8 cellular contexts compared by ENCODE assay signal in genomic region chr4:152102184-152103000, GRCh38.
DNase-seq lines count a peak whose midpoint lies in the region; ATAC-seq and TF ChIP-seq lines count a peak whose summit lies in the region.
"Had no signal": no experiment of that assay in that cellular context is flagged by ENCODE, and none has a peak within 500 bp of the region (broad histone marks: within the 10 kb centered on the region; RNA-seq: fewer than 3 reads in every experiment).

No MANE protein-coding gene starts in this region.

- H3K79me2 ChIP-seq in PC-3 (ENCODE audit: low read length) = no peaks in the 10 kb centered on the region

- H3K27ac ChIP-seq in PC-3 (ENCODE audit: low read length) = peak overlapping the region; percentile 87
- H3K27ac ChIP-seq in coronary artery = peak overlapping the region in 1 of 2 donors; percentile 6

- DNase-seq in EH (ENCODE audit: low read depth) (peak; percentile 62), PC-3 (peak; percentile 86), coronary artery (ENCODE audit: low spot score) (peak; percentile 36), non-pigmented ciliary epithelial cell (ENCODE audit: low read depth) (peak; percentile 23), MG63 (no peak), NCI-H1436 treated with DMSO at 0.1 percent for 48 hours (lab: John Stamatoyannopoulos, UW) (no peak)
- DNase-seq: NCI-H2171 had no signal

- peak overlapping the region; percentile 60 for H3K9ac ChIP-seq in PC-3 (ENCODE audit: low read length)

- no peak overlapping the region for H2AFZ ChIP-seq in PC-3 (ENCODE audit: low read length)

- peaks cover 10% of the 10 kb centered on the region for H3F3A ChIP-seq in PC-3 (ENCODE audit: low read length, unreplicated experiment)

- H3K36me3 ChIP-seq in PC-3 (ENCODE audit: low read depth, low read length) = no peaks in the 10 kb centered on the region
- no peaks in the 10 kb centered on the region for H3K36me3 ChIP-seq in MG63

- peaks cover 57% of the 10 kb centered on the region for H3K4me1 ChIP-seq in PC-3 (ENCODE audit: insufficient read depth, low read length)

- BruUV-seq in PC-3 (replicated peaks; lab: Mats Ljungman, UMichigan) = no TSS peak

- CTCF ChIA-PET in PC-3 (lab: Charles Lee) = no interaction called here

- POLR2A ChIA-PET in PC-3 (lab: Charles Lee; ENCODE audit: unreplicated experiment) = interaction anchor here (0.6 to 0.7 kb wide), 2 partner anchors 259 to 289 kb away, joined by 3 to 14 read pairs; no protein-coding TSS in a partner anchor

- H3K4me3 ChIP-seq in PC-3 (ENCODE audit: low read length) (no peak overlapping the region), coronary artery (no peak overlapping the region), MG63 (no peak overlapping the region)

- no peaks in the 10 kb centered on the region for H3K9me2 ChIP-seq in PC-3 (replicated peaks; ENCODE audit: low read length)

- H3K27me3 ChIP-seq in PC-3 (ENCODE audit: low read length) (no peaks in the 10 kb centered on the region), MG63 (no peaks in the 10 kb centered on the region)

- ATAC-seq in PC-3 = peak; percentile 28
- no peak for ATAC-seq in GM19351 (IDR thresholded peaks at IDR 0.05; ENCODE audit: unreplicated experiment)

- H3K9me3 ChIP-seq in PC-3 (ENCODE audit: low read length) (no peaks in the 10 kb centered on the region), MG63 (no peaks in the 10 kb centered on the region)

- no peak for TF ChIP-seq CTCF in PC-3 (conservative IDR thresholded peaks at IDR 0.05; ENCODE audit: low read depth, low read length)
- TF ChIP-seq CTCF in coronary artery (IDR thresholded peaks at IDR 0.05) = no peak

- peak overlapping the region; percentile 60 for H3K4me2 ChIP-seq in PC-3 (ENCODE audit: low read length)

- no peaks in the 10 kb centered on the region for H4K20me1 ChIP-seq in PC-3 (ENCODE audit: low read length)

- intact Hi-C loops in PC-3 (cut with micrococcal nuclease) = loop anchor here (10.0 kb wide), 2 partner anchors 178 to 252 kb away; no protein-coding TSS in a partner anchor

Comparison
In these comparisons a context has a peak if more than half of its experiments do, and no peak if none do; other contexts are left out.
1. DNase-seq: peak in EH (single experiment), PC-3 (single experiment), coronary artery (single experiment) and non-pigmented ciliary epithelial cell (single experiment); none in MG63 (single experiment) and NCI-H1436 treated with DMSO at 0.1 percent for 48 hours (single experiment).